ENCODE assay signal across 1 cellular context in genomic region chr9:19201899-19202891, GRCh38.
TF ChIP-seq lines count a peak whose summit lies in the region.

No MANE protein-coding gene starts in this region.

TF ChIP-seq in HepG2, 621 proteins besides CTCF, POLR2A, EP300 and RAD21 (continued from another document and continues in another):
- no peak for TF ChIP-seq U2AF1 (optimal IDR thresholded peaks at IDR 0.05; ENCODE audit: low read depth, low read length)
- no peak for TF ChIP-seq MXD1 (CRISPR knock-in tag; IDR thresholded peaks at IDR 0.05)
- TF ChIP-seq ATM (IDR thresholded peaks at IDR 0.05; ENCODE audit: borderline replicate concordance): no peak
- TF ChIP-seq, protein P1, sequence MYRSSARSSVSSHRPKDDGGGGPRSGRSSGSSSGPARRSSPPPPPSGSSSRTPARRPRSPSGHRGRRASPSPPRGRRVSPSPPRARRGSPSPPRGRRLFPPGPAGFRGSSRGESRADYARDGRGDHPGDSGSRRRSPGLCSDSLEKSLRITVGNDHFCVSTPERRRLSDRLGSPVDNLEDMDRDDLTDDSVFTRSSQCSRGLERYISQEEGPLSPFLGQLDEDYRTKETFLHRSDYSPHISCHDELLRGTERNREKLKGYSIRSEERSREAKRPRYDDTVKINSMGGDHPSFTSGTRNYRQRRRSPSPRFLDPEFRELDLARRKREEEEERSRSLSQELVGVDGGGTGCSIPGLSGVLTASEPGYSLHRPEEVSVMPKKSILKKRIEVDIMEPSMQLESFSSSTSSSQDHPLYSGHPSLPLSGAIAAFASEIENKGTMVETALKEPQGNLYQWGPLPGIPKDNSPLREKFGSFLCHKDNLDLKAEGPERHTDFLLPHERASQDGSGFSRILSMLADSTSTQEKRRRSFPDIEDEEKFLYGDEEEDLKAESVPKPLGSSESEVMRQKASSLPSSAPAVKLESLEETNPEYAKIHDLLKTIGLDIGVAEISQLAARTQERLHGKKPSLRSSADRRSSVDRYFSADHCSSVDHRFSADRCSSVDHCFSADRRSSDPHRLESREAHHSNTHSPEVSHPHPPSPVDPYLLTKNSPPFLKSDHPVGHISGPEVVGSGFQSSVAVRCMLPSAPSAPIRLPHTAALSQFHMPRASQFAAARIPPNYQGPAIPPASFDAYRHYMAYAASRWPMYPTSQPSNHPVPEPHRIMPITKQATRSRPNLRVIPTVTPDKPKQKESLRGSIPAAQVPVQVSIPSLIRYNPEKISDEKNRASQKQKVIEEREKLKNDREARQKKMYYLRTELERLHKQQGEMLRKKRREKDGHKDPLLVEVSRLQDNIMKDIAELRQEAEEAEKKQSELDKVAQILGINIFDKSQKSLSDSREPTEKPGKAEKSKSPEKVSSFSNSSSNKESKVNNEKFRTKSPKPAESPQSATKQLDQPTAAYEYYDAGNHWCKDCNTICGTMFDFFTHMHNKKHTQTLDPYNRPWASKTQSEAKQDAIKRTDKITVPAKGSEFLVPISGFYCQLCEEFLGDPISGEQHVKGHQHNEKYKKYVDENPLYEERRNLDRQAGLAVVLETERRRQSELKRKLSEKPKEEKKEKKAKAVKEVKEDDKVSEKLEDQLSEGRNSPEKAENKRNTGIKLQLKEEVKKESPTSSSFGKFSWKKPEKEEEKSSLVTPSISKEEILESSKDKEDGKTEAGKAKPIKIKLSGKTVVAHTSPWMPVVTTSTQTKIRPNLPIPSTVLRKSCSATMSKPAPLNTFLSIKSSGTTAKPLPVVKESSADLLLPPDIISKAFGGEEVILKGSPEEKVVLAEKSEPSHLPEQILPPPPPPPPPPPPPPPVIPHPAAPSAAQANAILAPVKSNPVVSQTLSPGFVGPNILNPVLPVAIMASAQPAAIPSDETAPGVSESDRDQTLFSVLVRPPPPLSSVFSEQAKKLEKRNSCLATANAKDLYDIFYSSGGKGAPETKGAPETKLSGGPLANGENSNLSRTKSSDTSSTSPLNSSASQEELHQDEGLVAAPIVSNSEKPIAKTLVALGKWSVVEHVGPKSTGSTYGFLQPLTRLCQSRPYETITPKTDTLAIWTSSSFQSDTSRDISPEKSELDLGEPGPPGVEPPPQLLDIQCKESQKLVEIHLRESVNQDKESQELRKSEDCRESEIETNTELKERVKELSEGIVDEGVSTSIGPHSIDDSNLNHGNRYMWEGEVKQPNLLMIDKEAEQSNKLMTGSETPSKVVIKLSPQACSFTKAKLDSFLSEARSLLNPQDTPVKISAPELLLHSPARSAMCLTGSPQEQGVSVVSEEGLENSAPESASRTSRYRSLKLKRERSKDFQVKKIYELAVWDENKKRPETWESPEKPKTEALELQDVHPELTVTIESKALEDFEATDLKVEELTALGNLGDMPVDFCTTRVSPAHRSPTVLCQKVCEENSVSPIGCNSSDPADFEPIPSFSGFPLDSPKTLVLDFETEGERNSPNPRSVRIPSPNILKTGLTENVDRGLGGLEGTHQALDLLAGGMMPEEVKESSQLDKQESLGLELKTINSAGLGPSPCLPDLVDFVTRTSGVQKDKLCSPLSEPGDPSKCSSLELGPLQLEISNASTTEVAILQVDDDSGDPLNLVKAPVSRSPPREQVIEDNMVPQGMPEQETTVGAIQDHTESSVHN (CRISPR knock-in tag; IDR thresholded peaks at IDR 0.05): no peak
- TF ChIP-seq, protein P2, sequence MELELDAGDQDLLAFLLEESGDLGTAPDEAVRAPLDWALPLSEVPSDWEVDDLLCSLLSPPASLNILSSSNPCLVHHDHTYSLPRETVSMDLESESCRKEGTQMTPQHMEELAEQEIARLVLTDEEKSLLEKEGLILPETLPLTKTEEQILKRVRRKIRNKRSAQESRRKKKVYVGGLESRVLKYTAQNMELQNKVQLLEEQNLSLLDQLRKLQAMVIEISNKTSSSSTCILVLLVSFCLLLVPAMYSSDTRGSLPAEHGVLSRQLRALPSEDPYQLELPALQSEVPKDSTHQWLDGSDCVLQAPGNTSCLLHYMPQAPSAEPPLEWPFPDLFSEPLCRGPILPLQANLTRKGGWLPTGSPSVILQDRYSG (CRISPR knock-in tag; IDR thresholded peaks at IDR 0.05): no peak
- no peak for TF ChIP-seq RFXANK (CRISPR knock-in tag; IDR thresholded peaks at IDR 0.05)
- no peak for TF ChIP-seq ZBTB14 (CRISPR knock-in tag; IDR thresholded peaks at IDR 0.05)
- TF ChIP-seq, protein P3, sequence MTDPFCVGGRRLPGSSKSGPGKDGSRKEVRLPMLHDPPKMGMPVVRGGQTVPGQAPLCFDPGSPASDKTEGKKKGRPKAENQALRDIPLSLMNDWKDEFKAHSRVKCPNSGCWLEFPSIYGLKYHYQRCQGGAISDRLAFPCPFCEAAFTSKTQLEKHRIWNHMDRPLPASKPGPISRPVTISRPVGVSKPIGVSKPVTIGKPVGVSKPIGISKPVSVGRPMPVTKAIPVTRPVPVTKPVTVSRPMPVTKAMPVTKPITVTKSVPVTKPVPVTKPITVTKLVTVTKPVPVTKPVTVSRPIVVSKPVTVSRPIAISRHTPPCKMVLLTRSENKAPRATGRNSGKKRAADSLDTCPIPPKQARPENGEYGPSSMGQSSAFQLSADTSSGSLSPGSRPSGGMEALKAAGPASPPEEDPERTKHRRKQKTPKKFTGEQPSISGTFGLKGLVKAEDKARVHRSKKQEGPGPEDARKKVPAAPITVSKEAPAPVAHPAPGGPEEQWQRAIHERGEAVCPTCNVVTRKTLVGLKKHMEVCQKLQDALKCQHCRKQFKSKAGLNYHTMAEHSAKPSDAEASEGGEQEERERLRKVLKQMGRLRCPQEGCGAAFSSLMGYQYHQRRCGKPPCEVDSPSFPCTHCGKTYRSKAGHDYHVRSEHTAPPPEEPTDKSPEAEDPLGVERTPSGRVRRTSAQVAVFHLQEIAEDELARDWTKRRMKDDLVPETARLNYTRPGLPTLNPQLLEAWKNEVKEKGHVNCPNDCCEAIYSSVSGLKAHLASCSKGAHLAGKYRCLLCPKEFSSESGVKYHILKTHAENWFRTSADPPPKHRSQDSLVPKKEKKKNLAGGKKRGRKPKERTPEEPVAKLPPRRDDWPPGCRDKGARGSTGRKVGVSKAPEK (CRISPR knock-in tag; IDR thresholded peaks at IDR 0.05; ENCODE audit: borderline replicate concordance): 0 out of 2 replicates have a peak, but pooled peaks have one; percentile 69
- peak; percentile 88 for TF ChIP-seq SIX1 (CRISPR knock-in tag; IDR thresholded peaks at IDR 0.05; ENCODE audit: borderline replicate concordance)
- TF ChIP-seq CHD2 (IDR thresholded peaks at IDR 0.05; ENCODE audit: low read depth, low read length): no peak
- no peak for TF ChIP-seq ZNF678 (CRISPR knock-in tag; IDR thresholded peaks at IDR 0.05)
- TF ChIP-seq SIN3A (IDR thresholded peaks at IDR 0.05; ENCODE audit: borderline replicate concordance, low read depth, low read length): no peak
- TF ChIP-seq ZNF687 (CRISPR knock-in tag; IDR thresholded peaks at IDR 0.05): peak; percentile 67
- no peak for TF ChIP-seq SRSF9 (IDR thresholded peaks at IDR 0.05; ENCODE audit: borderline replicate concordance, insufficient read depth, low read depth, low read length, poor library complexity, severe bottlenecking)
- 0 out of 2 replicates have a peak, but pooled peaks have one; percentile 61 for TF ChIP-seq STAT6 (CRISPR knock-in tag; IDR thresholded peaks at IDR 0.05; ENCODE audit: borderline replicate concordance)
- TF ChIP-seq, protein P4, sequence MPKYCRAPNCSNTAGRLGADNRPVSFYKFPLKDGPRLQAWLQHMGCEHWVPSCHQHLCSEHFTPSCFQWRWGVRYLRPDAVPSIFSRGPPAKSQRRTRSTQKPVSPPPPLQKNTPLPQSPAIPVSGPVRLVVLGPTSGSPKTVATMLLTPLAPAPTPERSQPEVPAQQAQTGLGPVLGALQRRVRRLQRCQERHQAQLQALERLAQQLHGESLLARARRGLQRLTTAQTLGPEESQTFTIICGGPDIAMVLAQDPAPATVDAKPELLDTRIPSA (CRISPR knock-in tag; IDR thresholded peaks at IDR 0.05; ENCODE audit: borderline replicate concordance): no peak
- no peak for TF ChIP-seq ZNF761 (CRISPR knock-in tag; conservative IDR thresholded peaks at IDR 0.05)
- TF ChIP-seq ZNF235 (CRISPR knock-in tag; IDR thresholded peaks at IDR 0.05; ENCODE audit: borderline replicate concordance): no peak
- TF ChIP-seq ZFP1 (CRISPR knock-in tag; IDR thresholded peaks at IDR 0.05): peak; percentile 37; the same call in 1 of the 2 replicates
- no peak for TF ChIP-seq NRL (CRISPR knock-in tag; IDR thresholded peaks at IDR 0.05; ENCODE audit: borderline replicate concordance)
- TF ChIP-seq ZNF253 (CRISPR knock-in tag; IDR thresholded peaks at IDR 0.05; ENCODE audit: borderline replicate concordance): no peak
- TF ChIP-seq TBX3 (IDR thresholded peaks at IDR 0.05; ENCODE audit: borderline replicate concordance): peak; percentile 95; the same call in 1 of the 2 replicates
- no peak for TF ChIP-seq ZBTB7A (CRISPR knock-in tag; IDR thresholded peaks at IDR 0.05)
- no peak for TF ChIP-seq KLF13 (CRISPR knock-in tag; IDR thresholded peaks at IDR 0.05)
- TF ChIP-seq ETV6 (CRISPR knock-in tag; conservative IDR thresholded peaks at IDR 0.05): no peak
- peak; percentile 68; the same call in 1 of the 2 replicates for TF ChIP-seq ZBTB7B (CRISPR knock-in tag; IDR thresholded peaks at IDR 0.05)
- no peak for TF ChIP-seq SMAD9 (CRISPR knock-in tag; IDR thresholded peaks at IDR 0.05)
- no peak for TF ChIP-seq ZNF280B (CRISPR knock-in tag; IDR thresholded peaks at IDR 0.05; ENCODE audit: borderline replicate concordance)
- peak; percentile 26; the same call in 1 of the 2 replicates for TF ChIP-seq ZNF580 (CRISPR knock-in tag; IDR thresholded peaks at IDR 0.05; ENCODE audit: borderline replicate concordance, low read depth)
- peak; percentile 93 for TF ChIP-seq ZKSCAN5 (CRISPR knock-in tag; IDR thresholded peaks at IDR 0.05)
- peak; percentile 82; the same call in 1 of the 2 replicates for TF ChIP-seq HNF4G (IDR thresholded peaks at IDR 0.05; ENCODE audit: borderline replicate concordance, low read depth, low read length)
- TF ChIP-seq HNF4G (CRISPR knock-in tag; IDR thresholded peaks at IDR 0.05; ENCODE audit: borderline replicate concordance, low read depth): no peak; the same call in 1 of the 2 replicates
